7 cellular contexts compared by ENCODE assay signal in the genomic region with DNA sequence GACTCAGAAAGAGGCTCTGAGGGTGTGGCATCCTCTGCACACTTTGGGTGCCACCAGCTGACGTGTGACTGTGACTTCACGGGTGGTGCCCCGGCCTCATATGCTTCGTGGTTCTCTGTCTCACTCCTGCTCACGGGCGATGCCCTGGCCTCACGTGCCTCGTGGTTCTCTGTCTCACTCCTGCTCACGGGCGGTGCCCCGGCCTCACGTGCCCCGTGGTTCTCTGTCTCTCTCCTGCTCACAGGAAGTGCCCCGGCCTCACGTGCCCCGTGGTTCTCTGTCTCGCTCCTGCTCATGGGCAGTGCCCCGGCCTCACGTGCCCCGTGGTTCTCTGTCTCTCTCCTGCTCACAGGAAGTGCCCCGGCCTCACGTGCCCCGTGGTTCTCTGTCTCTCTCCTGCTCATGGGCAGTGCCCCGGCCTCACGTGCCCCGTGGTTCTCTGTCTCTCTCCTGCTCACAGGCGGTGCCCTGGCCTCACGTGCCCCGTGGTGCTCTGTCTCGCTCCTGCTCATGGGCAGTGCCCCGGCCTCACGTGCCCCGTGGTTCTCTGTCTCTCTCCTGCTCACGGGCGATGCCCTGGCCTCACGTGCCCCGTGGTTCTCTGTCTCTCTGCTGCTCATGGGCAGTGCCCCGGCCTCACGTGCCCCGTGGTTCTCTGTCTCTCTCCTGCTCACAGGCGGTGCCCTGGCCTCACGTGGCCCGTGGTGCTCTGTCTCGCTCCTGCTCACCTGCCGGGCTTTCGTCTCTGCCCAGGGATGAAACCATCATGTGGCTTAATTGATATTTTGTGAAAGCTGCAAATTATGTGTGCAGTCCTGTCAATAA.
DNase-seq lines count a peak whose midpoint lies in the region; TF ChIP-seq lines count a peak whose summit lies in the region.
"Not testable (repeated sequence)": the region's sequence is repeated elsewhere in the genome, so short reads cannot be mapped to it uniquely, and the experiment has no call there.

No MANE protein-coding gene starts in this region.

- intact Hi-C loops in spleen (cut with DNase I; ENCODE audit: low total_unique reads): not testable (repeated sequence)

- not testable (repeated sequence) for H3K4me3 ChIP-seq in spleen

- 42 to 74% (median 58%) methylated on average over 26 to 46 of the region's 46 CpGs for WGBS in spleen, 5 donors

- H3K4me1 ChIP-seq in spleen: peaks cover 0 to 13% (median 0%) of the 10 kb centered on the region in 6 donors

- DNase-seq in activated CD4-positive, alpha-beta T cell treated with anti-CD3 and anti-CD28 coated beads for 1 hour: peak; percentile 58
- DNase-seq in activated T-cell treated with anti-CD3 and anti-CD28 coated beads for 1 hour (ENCODE audit: low read depth) (peak; percentile 54), islet precursor cell (peak; percentile 22), spleen (peak; percentile 87)
- DNase-seq in activated naive CD4-positive, alpha-beta T cell treated with anti-CD3 and anti-CD28 coated beads, Interleukin-2, amount 10 ng/mL, durations not matched to agents 7 days and 5 days: peak; percentile 42
- DNase-seq in stimulated activated CD8-positive, alpha-beta memory T cell treated with anti-CD3 and anti-CD28 coated beads, Interleukin-4, amount 100 ng/mL, for 1 hour (ENCODE audit: low read depth in 2 of 2, low spot score in 1 of 2): peak; percentile 6 to 46

- H3K36me3 ChIP-seq in spleen: not testable (repeated sequence)

- TF ChIP-seq CTCF in spleen (IDR thresholded peaks at IDR 0.05 in 8 of 11, conservative IDR thresholded peaks at IDR 0.05 in 3 of 11): not testable (repeated sequence)

- H3K27me3 ChIP-seq in spleen (replicated peaks in 1 of 7): not testable (repeated sequence)

- not testable (repeated sequence) for H3K36me3 Mint-ChIP-seq in IgD-negative memory B cell; activated naive CD4-positive, alpha-beta T cell treated with anti-CD3 and anti-CD28 coated beads, Interleukin-2, amount 10 ng/mL, durations not matched to agents 7 days and 5 days

- peak overlapping the region; percentile 16 to 77 (median 68) for H3K4me3 Mint-ChIP-seq in IgD-negative memory B cell
- not testable (repeated sequence) for H3K4me3 Mint-ChIP-seq in activated naive CD4-positive, alpha-beta T cell treated with anti-CD3 and anti-CD28 coated beads, Interleukin-2, amount 10 ng/mL, durations not matched to agents 7 days and 5 days

- not testable (repeated sequence) for TF ChIP-seq POLR2A in spleen (IDR thresholded peaks at IDR 0.05)

- peak overlapping the region; percentile 87 to 96 (median 96) for H3K27ac Mint-ChIP-seq in IgD-negative memory B cell
- peak overlapping the region; percentile 60 for H3K27ac Mint-ChIP-seq in activated naive CD4-positive, alpha-beta T cell treated with anti-CD3 and anti-CD28 coated beads, Interleukin-2, amount 10 ng/mL, durations not matched to agents 7 days and 5 days

- not testable (repeated sequence) for H3K27me3 Mint-ChIP-seq in IgD-negative memory B cell; activated naive CD4-positive, alpha-beta T cell treated with anti-CD3 and anti-CD28 coated beads, Interleukin-2, amount 10 ng/mL, durations not matched to agents 7 days and 5 days

- H3K9me3 ChIP-seq in spleen: not testable (repeated sequence)

- peaks cover 16 to 27% (median 23%) of the 10 kb centered on the region in 3 donors for H3K4me1 Mint-ChIP-seq in IgD-negative memory B cell
- H3K4me1 Mint-ChIP-seq in activated naive CD4-positive, alpha-beta T cell treated with anti-CD3 and anti-CD28 coated beads, Interleukin-2, amount 10 ng/mL, durations not matched to agents 7 days and 5 days: peaks cover 16% of the 10 kb centered on the region

- CTCF ChIA-PET in activated naive CD4-positive, alpha-beta T cell treated with anti-CD3 and anti-CD28 coated beads, Interleukin-2, amount 10 ng/mL, durations not matched to agents 7 days and 5 days (lab: Charles Lee): interaction anchor here (1.2 kb wide), 1 partner anchor 10 kb away, joined by 3 read pairs; no protein-coding TSS in a partner anchor

- peak overlapping the region in 4 of 8 donors; percentile 10 to 63 (median 44) for H3K27ac ChIP-seq in spleen

- not testable (repeated sequence) for H3K9me3 Mint-ChIP-seq in IgD-negative memory B cell
- H3K9me3 Mint-ChIP-seq in activated naive CD4-positive, alpha-beta T cell treated with anti-CD3 and anti-CD28 coated beads, Interleukin-2, amount 10 ng/mL, durations not matched to agents 7 days and 5 days: peaks cover 24% of the 10 kb centered on the region

Comparison
In these comparisons a context has a peak if more than half of its experiments do, and no peak if none do; other contexts are left out.
1. DNase-seq: peak in every context shown above with its lines; median percentile 87 in spleen; 58 in activated CD4-positive, alpha-beta T cell treated with anti-CD3 and anti-CD28 coated beads for 1 hour; 54 in activated T-cell treated with anti-CD3 and anti-CD28 coated beads for 1 hour; 42 in activated naive CD4-positive, alpha-beta T cell treated with anti-CD3 and anti-CD28 coated beads, Interleukin-2, amount 10 ng/mL, durations not matched to agents 7 days and 5 days; 26 in stimulated activated CD8-positive, alpha-beta memory T cell treated with anti-CD3 and anti-CD28 coated beads, Interleukin-4, amount 100 ng/mL, for 1 hour; 22 in islet precursor cell.